Comparison of ENCODE assay signal across 30 cellular contexts in genomic region chr6:161554883-161555282, GRCh38.
"Had no signal": no experiment of that assay in that cellular context is flagged by ENCODE, and none has a peak within 500 bp of the region (broad histone marks: within the 10 kb centered on the region; RNA-seq: fewer than 3 reads in every experiment).

No MANE protein-coding gene starts in this region.

- H3K9me3 ChIP-seq: neutrophil had no signal

- H3K36me3 ChIP-seq: left lung, lower lobe of right lung, neural progenitor cell, neutrophil, right atrium auricular region, right lobe of liver, uterus had no signal

- H3K4me2 ChIP-seq: neural progenitor cell, smooth muscle cell had no signal

- H3K9ac ChIP-seq: neural progenitor cell, parathyroid adenoma had no signal

- H3K27me3 ChIP-seq: left lung, neural progenitor cell, neutrophil, right atrium auricular region, right lobe of liver, tibial nerve, uterus had no signal

- ATAC-seq: left colon; left lung; lower lobe of right lung; natural killer cell; psoas muscle; right lobe of liver; stimulated activated memory B cell treated with anti-CD40 and anti-IgM and Interleukin-4, amounts not matched to agents 10 μg/mL and 1 μg/mL and 100 μg/mL, for 72 hours; stimulated activated naive CD8-positive, alpha-beta T cell treated with anti-CD3 and anti-CD28 coated beads, Interleukin-15, amount 100 ng/mL, for 72 hours had no signal

- FAIRE-seq: islet of Langerhans, kidney had no signal

- H2AFZ ChIP-seq: neural progenitor cell, parathyroid adenoma had no signal

- H3K4me1 ChIP-seq: left lung, lower lobe of right lung, neural progenitor cell, parathyroid adenoma, psoas muscle, right atrium auricular region, right lobe of liver, tibial nerve, uterus had no signal

- H3K27ac ChIP-seq: left lung, lower lobe of right lung, neural progenitor cell, neutrophil, parathyroid adenoma, psoas muscle, right atrium auricular region, right lobe of liver, tibial nerve, uterus had no signal

- DNase-seq: hypothalamus; immature natural killer cell; kidney; left colon; left lung; lower lobe of right lung; mammary epithelial cell; mesendoderm; naive B cell; natural killer cell; nephron progenitor cell; occipital lobe; psoas muscle; right lobe of liver; stimulated activated CD4-positive, alpha-beta T cell treated with anti-CD3 and anti-CD28 coated beads, Interleukin-1b, Interleukin-23, amount 100 ng/mL, for 48 hours; stimulated activated CD4-positive, alpha-beta T cell treated with anti-CD3 and anti-CD28 coated beads, Interleukin-2, amount 100 ng/mL, for 48 hours; stimulated activated CD4-positive, alpha-beta T cell treated with anti-CD3 and anti-CD28 coated beads, Interleukin-4, amount 100 ng/mL, for 4 hours; stimulated activated CD8-positive, alpha-beta memory T cell treated with anti-CD3 and anti-CD28 coated beads, Interleukin-4, amount 100 ng/mL, for 48 hours; stimulated activated naive CD4-positive, alpha-beta T cell treated with Interleukin-2 at 50 U/mL for 16 hours; stimulated activated naive CD8-positive, alpha-beta T cell treated with anti-CD3 and anti-CD28 coated beads, Interleukin-15, amount 100 ng/mL, for 72 hours; substantia nigra; uterus had no signal

- H3K4me3 ChIP-seq: left lung, lower lobe of right lung, neural progenitor cell, psoas muscle, right atrium auricular region, right lobe of liver, smooth muscle cell, tibial nerve, uterus had no signal
